ENCODE assay signal across 1 cellular context in the genomic region with DNA sequence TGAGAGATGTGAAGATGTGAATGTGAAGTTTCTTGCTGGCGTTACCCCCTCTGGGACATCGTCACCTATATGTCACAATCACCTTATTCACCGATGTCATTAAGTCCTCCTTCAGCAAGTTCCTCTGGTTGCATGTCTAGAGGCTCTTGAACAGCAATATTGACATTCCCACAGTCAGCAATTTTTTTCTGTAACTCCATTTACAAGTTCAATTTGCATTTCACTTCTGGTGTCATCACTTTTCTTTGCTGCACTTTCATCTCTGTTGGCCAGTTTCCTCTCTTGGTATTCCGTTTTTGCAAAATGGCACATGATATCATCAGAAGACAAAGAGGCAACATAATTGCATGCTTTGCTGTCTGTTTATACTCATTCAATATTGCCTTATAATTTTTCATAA.
TF ChIP-seq lines count a peak whose summit lies in the region.

No MANE protein-coding gene starts in this region.

TF ChIP-seq in K562, 482 proteins besides CTCF, POLR2A, EP300 and RAD21 (continued from another document):
- TF ChIP-seq, protein P1, sequence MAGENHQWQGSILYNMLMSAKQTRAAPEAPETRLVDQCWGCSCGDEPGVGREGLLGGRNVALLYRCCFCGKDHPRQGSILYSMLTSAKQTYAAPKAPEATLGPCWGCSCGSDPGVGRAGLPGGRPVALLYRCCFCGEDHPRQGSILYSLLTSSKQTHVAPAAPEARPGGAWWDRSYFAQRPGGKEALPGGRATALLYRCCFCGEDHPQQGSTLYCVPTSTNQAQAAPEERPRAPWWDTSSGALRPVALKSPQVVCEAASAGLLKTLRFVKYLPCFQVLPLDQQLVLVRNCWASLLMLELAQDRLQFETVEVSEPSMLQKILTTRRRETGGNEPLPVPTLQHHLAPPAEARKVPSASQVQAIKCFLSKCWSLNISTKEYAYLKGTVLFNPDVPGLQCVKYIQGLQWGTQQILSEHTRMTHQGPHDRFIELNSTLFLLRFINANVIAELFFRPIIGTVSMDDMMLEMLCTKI (IDR thresholded peaks at IDR 0.05; ENCODE audit: partially characterized antibody): no peak
- TF ChIP-seq GATA2 (CRISPR knock-in tag; IDR thresholded peaks at IDR 0.05) (no peak), ZNF316 (IDR thresholded peaks at IDR 0.05) (peak; percentile 79)
